ENCODE assay signal across 3 cellular contexts in the genomic region with DNA sequence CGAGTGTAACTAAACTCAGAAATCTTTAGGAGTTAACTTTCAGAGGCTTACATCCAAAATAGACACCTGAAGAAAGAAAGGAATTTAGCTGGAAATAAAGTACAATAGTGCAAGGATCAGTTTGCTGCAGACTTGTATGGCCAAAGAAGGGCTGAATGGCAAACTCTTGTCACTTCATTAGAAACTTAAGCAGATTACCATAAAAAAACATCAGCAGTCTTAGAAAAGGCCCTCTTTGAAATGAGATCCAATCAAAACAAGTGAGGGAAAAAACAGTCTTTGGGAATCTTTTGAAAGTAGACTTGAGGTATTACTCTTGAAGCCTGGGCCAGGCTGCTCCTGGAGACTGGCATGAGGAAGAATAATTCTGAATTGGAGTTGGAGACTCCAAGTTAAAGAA.
"Had no signal": no experiment of that assay in that cellular context is flagged by ENCODE, and none has a peak within 500 bp of the region (broad histone marks: within the 10 kb centered on the region; RNA-seq: fewer than 3 reads in every experiment).

No MANE protein-coding gene starts in this region.

- H3K4me3 ChIP-seq: GM12878 had no signal

- DNase-seq: GDM1, GF-D8 had no signal

- ATAC-seq: GM12878 had no signal
